ENCODE assay signal across 8 cellular contexts in the genomic region with DNA sequence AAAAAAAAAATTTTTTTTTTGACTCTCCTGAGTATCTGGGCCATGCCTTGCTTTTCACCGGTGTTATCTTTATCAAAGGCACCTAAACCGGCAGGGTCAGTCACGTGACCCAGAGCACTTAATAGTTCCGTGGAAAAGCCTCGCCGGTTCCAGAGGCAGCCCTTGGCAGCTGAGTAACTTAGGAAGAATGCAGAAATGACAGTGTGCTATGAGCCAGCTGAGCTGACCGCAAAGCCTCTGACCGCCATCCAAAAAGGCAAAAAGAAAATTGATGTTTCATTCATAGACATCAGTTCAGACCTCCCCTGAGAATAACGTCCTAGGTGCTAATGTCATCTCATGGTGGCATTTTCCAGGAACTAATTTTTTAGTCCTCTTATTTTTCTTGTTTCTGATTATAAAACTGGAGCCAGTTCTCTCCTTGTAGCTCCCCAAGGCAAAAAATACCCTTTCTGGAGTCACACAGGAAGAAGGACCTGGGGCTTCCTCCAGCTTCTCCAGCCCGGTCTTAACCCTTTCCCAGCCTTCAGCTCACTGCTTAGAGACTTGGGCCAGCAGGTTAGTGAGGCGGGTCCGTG.
DNase-seq lines count a peak whose midpoint lies in the region; ATAC-seq, FAIRE-seq and TF ChIP-seq lines count a peak whose summit lies in the region.

No MANE protein-coding gene starts in this region.

- intact Hi-C loops in pancreas (cut with DNase I): no loop called here

- no peak for TF ChIP-seq CTCF in RWPE2 (IDR thresholded peaks at IDR 0.05; ENCODE audit: poor library complexity, severe bottlenecking)
- TF ChIP-seq CTCF in foreskin fibroblast (IDR thresholded peaks at IDR 0.05; ENCODE audit: low read depth, low read length): no peak
- TF ChIP-seq CTCF in pancreas (IDR thresholded peaks at IDR 0.05): no peak

- peak overlapping the region; percentile 76 for H3K27ac ChIP-seq in RWPE2 (ENCODE audit: poor library complexity, severe bottlenecking)
- peak overlapping the region; percentile 4 to 84 (median 46) for H3K27ac ChIP-seq in pancreas

- peak; percentile 93 for DNase-seq in Daoy (ENCODE audit: low read depth)
- DNase-seq in RWPE2 (ENCODE audit: low spot score): peak; percentile 93
- DNase-seq in foreskin fibroblast: peak; percentile 94 to 97
- peak in 5 of 6 donors; percentile 68 to 79 (median 74) for DNase-seq in pancreas
- DNase-seq in NCI-H446 treated with DMSO at 0.1 percent for 48 hours (lab: John Stamatoyannopoulos, UW): no peak
- no peak for DNase-seq in activated CD4-positive, CD25-positive, alpha-beta regulatory T cell (lab: John Stamatoyannopoulos, UW)
- no peak for DNase-seq in NCI-H2171 (lab: John Stamatoyannopoulos, UW)
- DNase-seq in SKM-1 (lab: John Stamatoyannopoulos, UW; ENCODE audit: unreplicated experiment): no peak

- H3K27me3 ChIP-seq in RWPE2 (ENCODE audit: insufficient read depth, poor library complexity, severe bottlenecking) (no peaks in the 10 kb centered on the region), pancreas (no peaks in the 10 kb centered on the region)

- no peaks in the 10 kb centered on the region for H3K36me3 ChIP-seq in RWPE2 (ENCODE audit: low read depth)
- no peaks in the 10 kb centered on the region for H3K36me3 ChIP-seq in pancreas

- FAIRE-seq in pancreas (lab: Jason Lieb, UNC): no peak

- H3K4me3 ChIP-seq in RWPE2 (ENCODE audit: severe bottlenecking) (no peak overlapping the region), foreskin fibroblast (ENCODE audit: low read depth in 1 of 2, low read length in 2 of 2) (no peak overlapping the region), pancreas (no peak overlapping the region)

- ATAC-seq in RWPE2 (ENCODE audit: low read depth): peak; percentile 91
- peak; percentile 83 to 88 (median 87) for ATAC-seq in pancreas

- WGBS in pancreas, 2 donors: 19 to 25% methylated on average over 12 of the region's 12 CpGs

- H3K4me1 ChIP-seq in RWPE2 (ENCODE audit: insufficient read depth, poor library complexity, severe bottlenecking) (peaks cover 44% of the 10 kb centered on the region), pancreas (peaks cover 3 to 10% (median 4%) of the 10 kb centered on the region in 3 donors)

- H3K9me3 ChIP-seq in RWPE2 (ENCODE audit: severe bottlenecking) (no peaks in the 10 kb centered on the region), pancreas (no peaks in the 10 kb centered on the region)

Comparison
In these comparisons a context has a peak if more than half of its experiments do, and no peak if none do; other contexts are left out.
1. DNase-seq: peak in Daoy (single experiment), RWPE2 (single experiment), foreskin fibroblast (2 of 2) and pancreas (5 of 6); none in NCI-H446 treated with DMSO at 0.1 percent for 48 hours (single experiment), activated CD4-positive, CD25-positive, alpha-beta regulatory T cell (0 of 4), NCI-H2171 (single experiment) and SKM-1 (single experiment).